ENCODE assay signal across 20 cellular contexts in the genomic region with DNA sequence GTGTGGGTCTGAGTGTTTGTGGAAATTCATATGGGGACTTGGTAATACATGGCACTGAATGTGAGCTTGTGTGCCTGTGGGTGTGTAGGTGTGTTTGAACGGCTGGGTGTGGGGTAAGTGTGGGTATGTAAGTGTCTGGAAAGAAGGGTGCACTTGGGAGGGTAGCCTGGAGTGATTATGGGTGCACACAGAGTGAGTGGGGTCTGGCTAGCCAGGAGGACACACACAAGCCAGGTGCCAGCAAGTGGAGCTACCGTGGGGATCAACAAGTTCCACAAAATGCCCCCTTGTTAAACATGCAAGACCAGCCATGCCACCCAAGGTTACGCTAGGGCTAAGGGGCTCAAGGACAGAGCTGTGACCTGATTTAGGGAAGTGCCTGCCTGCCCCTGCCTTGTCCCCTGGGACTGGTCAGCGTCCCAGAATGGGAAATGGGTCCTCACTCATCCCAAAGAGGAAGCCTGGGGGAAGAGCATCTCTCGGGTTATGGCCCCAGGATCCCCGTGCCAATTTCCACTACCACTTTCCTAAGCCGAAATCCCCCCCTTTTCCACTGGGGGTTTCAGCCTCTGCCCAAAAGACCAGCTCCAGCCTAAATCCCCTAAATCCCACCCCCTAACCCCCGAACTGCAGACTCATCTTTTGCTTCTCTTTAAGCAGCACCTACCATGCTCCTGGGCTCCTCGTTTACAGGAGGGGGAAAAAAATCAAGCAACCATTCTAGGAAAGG.
"Had no signal": no experiment of that assay in that cellular context is flagged by ENCODE, and none has a peak within 500 bp of the region (broad histone marks: within the 10 kb centered on the region; RNA-seq: fewer than 3 reads in every experiment).

No MANE protein-coding gene starts in this region.

- H3K27me3 ChIP-seq: gastrocnemius medialis, thyroid gland had no signal

- H3K27ac ChIP-seq: esophagus squamous epithelium, gastrocnemius medialis, thyroid gland had no signal

- H3K4me3 Mint-ChIP-seq: activated CD4-positive, alpha-beta T cell treated with anti-CD3 and anti-CD28 coated beads, Interleukin-2, amount 10 ng/mL, durations not matched to agents 24 days and 14 days; activated CD8-positive, alpha-beta T cell treated with anti-CD3 and anti-CD28 coated beads, Interleukin-2, amount 10 ng/mL, durations not matched to agents 7 days and 5 days; activated naive CD8-positive, alpha-beta T cell treated with anti-CD3 and anti-CD28 coated beads, Interleukin-2, amount 50 U/mL, for 24 hours; dendritic cell treated with granulocyte-macrophage colony-stimulating factor and Interleukin-4, amounts not matched to agents 40 ng/mL and 50 ng/mL, for 4 days; naive B cell; stimulated activated naive CD8-positive, alpha-beta T cell treated with anti-CD3 and anti-CD28 coated beads, Interleukin-15, Interleukin-2, amounts not matched to agents 100 ng/mL and 50 ng/mL, for 24 hours had no signal

- H3K36me3 Mint-ChIP-seq: naive B cell had no signal

- H3K4me3 ChIP-seq: esophagus squamous epithelium, gastrocnemius medialis, thyroid gland had no signal

- H3K27me3 Mint-ChIP-seq: activated CD4-positive, alpha-beta T cell treated with anti-CD3 and anti-CD28 coated beads, Interleukin-2, amount 10 ng/mL, durations not matched to agents 24 days and 14 days had no signal

- H3K9me3 ChIP-seq: esophagus squamous epithelium, gastrocnemius medialis, thyroid gland had no signal

- DNase-seq: activated CD4-positive, alpha-beta T cell treated with anti-CD3 and anti-CD28 coated beads, Interleukin-2, amount 10 ng/mL, durations not matched to agents 24 days and 14 days; activated CD8-positive, alpha-beta T cell treated with anti-CD3 and anti-CD28 coated beads, Interleukin-2, amount 10 ng/mL, durations not matched to agents 7 days and 5 days; activated gamma-delta T cell; activated naive CD4-positive, alpha-beta T cell treated with anti-CD3 and anti-CD28 coated beads, Interleukin-2, amount 50 U/mL, for 16 hours; activated naive CD8-positive, alpha-beta T cell treated with anti-CD3 and anti-CD28 coated beads, Interleukin-2, amount 50 U/mL, for 24 hours; activated T-cell treated with anti-CD3 and anti-CD28 coated beads, Interleukin-2, amount 50 U/mL, for 48 hours; effector CD8-positive, alpha-beta T cell; esophagus squamous epithelium; gastrocnemius medialis; hippocampal formation; mesendoderm; naive B cell; occipital lobe; stimulated activated CD4-positive, alpha-beta T cell treated with anti-CD3 and anti-CD28 coated beads, Interleukin-12 subunit alpha, Interleukin-12 subunit beta, amount 100 ng/mL, for 4 hours; stimulated activated CD4-positive, alpha-beta T cell treated with anti-CD3 and anti-CD28 coated beads, Interleukin-4, amount 100 ng/mL, for 4 hours; substantia nigra; T-helper 2 cell; thyroid gland had no signal

- H3K4me1 Mint-ChIP-seq: activated CD4-positive, alpha-beta T cell treated with anti-CD3 and anti-CD28 coated beads, Interleukin-2, amount 10 ng/mL, durations not matched to agents 24 days and 14 days; activated naive CD8-positive, alpha-beta T cell treated with anti-CD3 and anti-CD28 coated beads, Interleukin-2, amount 50 U/mL, for 24 hours; naive B cell had no signal

- H3K27ac Mint-ChIP-seq: activated CD4-positive, alpha-beta T cell treated with anti-CD3 and anti-CD28 coated beads, Interleukin-2, amount 10 ng/mL, durations not matched to agents 24 days and 14 days; activated CD8-positive, alpha-beta T cell treated with anti-CD3 and anti-CD28 coated beads, Interleukin-2, amount 10 ng/mL, durations not matched to agents 7 days and 5 days; activated naive CD8-positive, alpha-beta T cell treated with anti-CD3 and anti-CD28 coated beads, Interleukin-2, amount 50 U/mL, for 24 hours; dendritic cell treated with granulocyte-macrophage colony-stimulating factor and Interleukin-4, amounts not matched to agents 40 ng/mL and 50 ng/mL, for 4 days; naive B cell; stimulated activated naive CD8-positive, alpha-beta T cell treated with anti-CD3 and anti-CD28 coated beads, Interleukin-15, Interleukin-2, amounts not matched to agents 100 ng/mL and 50 ng/mL, for 24 hours had no signal

- ATAC-seq: activated CD8-positive, alpha-beta T cell treated with anti-CD3 and anti-CD28 coated beads, Interleukin-2, amount 10 ng/mL, durations not matched to agents 7 days and 5 days; activated naive CD8-positive, alpha-beta T cell treated with anti-CD3 and anti-CD28 coated beads, Interleukin-2, amount 50 U/mL, for 24 hours; gastrocnemius medialis had no signal

- H3K4me1 ChIP-seq: esophagus squamous epithelium, gastrocnemius medialis had no signal

- H3K36me3 ChIP-seq: esophagus squamous epithelium, gastrocnemius medialis, thyroid gland had no signal

- H3K9me3 Mint-ChIP-seq: activated CD4-positive, alpha-beta T cell treated with anti-CD3 and anti-CD28 coated beads, Interleukin-2, amount 10 ng/mL, durations not matched to agents 24 days and 14 days; activated naive CD8-positive, alpha-beta T cell treated with anti-CD3 and anti-CD28 coated beads, Interleukin-2, amount 50 U/mL, for 24 hours; dendritic cell treated with granulocyte-macrophage colony-stimulating factor and Interleukin-4, amounts not matched to agents 40 ng/mL and 50 ng/mL, for 4 days; stimulated activated naive CD8-positive, alpha-beta T cell treated with anti-CD3 and anti-CD28 coated beads, Interleukin-15, Interleukin-2, amounts not matched to agents 100 ng/mL and 50 ng/mL, for 24 hours had no signal
